8 cellular contexts compared by ENCODE assay signal in the genomic region with DNA sequence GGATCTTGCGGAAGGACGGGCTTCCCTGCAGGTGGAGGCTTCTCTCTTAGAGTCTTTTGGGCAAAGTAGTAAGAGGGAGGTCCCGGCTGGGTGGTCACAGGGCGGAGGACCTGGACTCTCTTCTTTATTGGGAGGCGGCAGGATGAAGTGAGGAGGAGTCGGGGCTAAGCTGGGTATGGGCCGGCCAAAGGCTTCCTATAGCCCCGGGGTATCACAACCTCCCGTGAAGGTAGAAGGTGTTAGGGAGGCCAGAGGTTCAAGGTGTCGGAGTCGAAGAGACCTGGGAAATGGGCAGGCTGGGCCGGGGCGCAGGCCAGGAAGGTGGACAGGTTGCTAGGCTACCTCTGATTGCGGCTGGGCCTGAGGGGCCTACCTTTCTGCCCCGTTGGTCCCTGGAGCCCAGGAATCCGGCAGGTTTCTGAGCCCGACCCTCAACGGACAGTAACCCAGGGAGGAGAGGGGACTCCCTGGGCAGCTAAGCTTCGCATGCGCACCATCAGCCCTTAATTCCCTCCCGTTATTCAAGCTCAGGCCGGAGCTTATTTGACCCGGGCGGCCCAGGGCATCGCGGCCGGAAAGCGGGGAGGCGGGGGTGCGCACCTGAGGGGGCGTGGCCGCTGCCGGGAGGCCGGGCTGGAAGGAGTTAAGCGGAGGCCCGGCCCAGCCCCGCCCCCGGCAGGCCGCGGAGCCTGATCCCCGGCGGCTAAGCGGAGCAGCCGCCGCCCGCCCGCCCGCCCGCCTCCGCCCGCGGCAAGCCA. TPM values are rescaled to one million over a fixed set of nuclear protein-coding genes. Genes with fewer than 3 reads are reported as not detected.
DNase-seq lines count a peak whose midpoint lies in the region; ATAC-seq and TF ChIP-seq lines count a peak whose summit lies in the region.

A gene with protein sequence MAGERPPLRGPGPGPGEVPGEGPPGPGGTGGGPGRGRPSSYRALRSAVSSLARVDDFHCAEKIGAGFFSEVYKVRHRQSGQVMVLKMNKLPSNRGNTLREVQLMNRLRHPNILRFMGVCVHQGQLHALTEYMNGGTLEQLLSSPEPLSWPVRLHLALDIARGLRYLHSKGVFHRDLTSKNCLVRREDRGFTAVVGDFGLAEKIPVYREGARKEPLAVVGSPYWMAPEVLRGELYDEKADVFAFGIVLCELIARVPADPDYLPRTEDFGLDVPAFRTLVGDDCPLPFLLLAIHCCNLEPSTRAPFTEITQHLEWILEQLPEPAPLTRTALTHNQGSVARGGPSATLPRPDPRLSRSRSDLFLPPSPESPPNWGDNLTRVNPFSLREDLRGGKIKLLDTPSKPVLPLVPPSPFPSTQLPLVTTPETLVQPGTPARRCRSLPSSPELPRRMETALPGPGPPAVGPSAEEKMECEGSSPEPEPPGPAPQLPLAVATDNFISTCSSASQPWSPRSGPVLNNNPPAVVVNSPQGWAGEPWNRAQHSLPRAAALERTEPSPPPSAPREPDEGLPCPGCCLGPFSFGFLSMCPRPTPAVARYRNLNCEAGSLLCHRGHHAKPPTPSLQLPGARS (plus strand): TSS at position 685 of the 758 bp plus-strand sequence. CDS start 358 bp downstream, outside the sequence.

- peaks cover 41% of the 10 kb centered on the region for H3K4me1 Mint-ChIP-seq in activated naive CD4-positive, alpha-beta T cell treated with anti-CD3 and anti-CD28 coated beads, Interleukin-2, amount 10 ng/mL, durations not matched to agents 7 days and 5 days

- peak within 1 kb of the TSS; percentile 43; the same call in 1 of the 2 replicates for H3K27ac ChIP-seq in SK-N-MC

- H3K4me3 ChIP-seq in Jurkat, Clone E6-1 (ENCODE audit: low read length): peak within 1 kb of the TSS; percentile 77
- peak within 1 kb of the TSS; percentile 88 for H3K4me3 ChIP-seq in SK-N-MC

- peak within 1 kb of the TSS; percentile 89 for H3K4me3 Mint-ChIP-seq in activated naive CD4-positive, alpha-beta T cell treated with anti-CD3 and anti-CD28 coated beads, Interleukin-2, amount 10 ng/mL, durations not matched to agents 7 days and 5 days

- H3K27me3 Mint-ChIP-seq in activated naive CD4-positive, alpha-beta T cell treated with anti-CD3 and anti-CD28 coated beads, Interleukin-2, amount 10 ng/mL, durations not matched to agents 7 days and 5 days: no peaks in the 10 kb centered on the region

- CTCF ChIA-PET in activated naive CD4-positive, alpha-beta T cell treated with anti-CD3 and anti-CD28 coated beads, Interleukin-2, amount 10 ng/mL, durations not matched to agents 7 days and 5 days (lab: Charles Lee): interaction anchor here (0.6 to 2.6 kb wide), 5 partner anchors 9 to 126 kb away, joined by 3 to 11 read pairs (median 4); no protein-coding TSS in a partner anchor

- ATAC-seq in GM21619 (IDR thresholded peaks at IDR 0.05; ENCODE audit: unreplicated experiment): peak; percentile 44

- H3K9me3 Mint-ChIP-seq in activated naive CD4-positive, alpha-beta T cell treated with anti-CD3 and anti-CD28 coated beads, Interleukin-2, amount 10 ng/mL, durations not matched to agents 7 days and 5 days: no peaks in the 10 kb centered on the region

- peak; percentile 62 for DNase-seq in DMS153 treated with DMSO at 0.1 percent for 48 hours (lab: John Stamatoyannopoulos, UW; ENCODE audit: unreplicated experiment)
- peak; percentile 59 for DNase-seq in Jurkat, Clone E6-1 (ENCODE audit: low read depth, low spot score)
- no peak for DNase-seq in SK-N-MC (ENCODE audit: low read depth, low spot score)
- DNase-seq in activated naive CD4-positive, alpha-beta T cell treated with anti-CD3 and anti-CD28 coated beads, Interleukin-2, amount 10 ng/mL, durations not matched to agents 7 days and 5 days: peak; percentile 88
- DNase-seq in globus pallidus (ENCODE audit: low spot score): peak; percentile 58
- peak; percentile 9 for DNase-seq in non-pigmented ciliary epithelial cell (ENCODE audit: low read depth)

- H3K36me3 Mint-ChIP-seq in activated naive CD4-positive, alpha-beta T cell treated with anti-CD3 and anti-CD28 coated beads, Interleukin-2, amount 10 ng/mL, durations not matched to agents 7 days and 5 days: peaks cover 19% of the 10 kb centered on the region

- peaks cover 3% of the 10 kb centered on the region; the same call in 1 of the 2 replicates for H3K36me3 ChIP-seq in SK-N-MC (ENCODE audit: insufficient read depth, low read length)

- no peak for TF ChIP-seq CTCF in subcutaneous adipose tissue (IDR thresholded peaks at IDR 0.05; ENCODE audit: low read depth)

- H3K9me3 ChIP-seq in SK-N-MC (ENCODE audit: low read depth, low read length): no peaks in the 10 kb centered on the region

- peak within 1 kb of the TSS; percentile 97 for H3K27ac Mint-ChIP-seq in activated naive CD4-positive, alpha-beta T cell treated with anti-CD3 and anti-CD28 coated beads, Interleukin-2, amount 10 ng/mL, durations not matched to agents 7 days and 5 days

- peak within 1 kb of the TSS; percentile 67 for H3K9ac ChIP-seq in SK-N-MC (ENCODE audit: insufficient read length)

RNA-seq across cellular contexts. Expression of the gene that starts here (rescaled TPM):
- polyA plus RNA-seq in Jurkat, Clone E6-1 (2012; ENCODE audit: insufficient read depth, insufficient read length): 47.4 TPM
- total RNA-seq in subcutaneous adipose tissue: 100 to 1,000 TPM in 1 of 4 donors, 10 to 100 TPM in 3; 32.3 to 132 (median 41.0) TPM
